In the genomic region with DNA sequence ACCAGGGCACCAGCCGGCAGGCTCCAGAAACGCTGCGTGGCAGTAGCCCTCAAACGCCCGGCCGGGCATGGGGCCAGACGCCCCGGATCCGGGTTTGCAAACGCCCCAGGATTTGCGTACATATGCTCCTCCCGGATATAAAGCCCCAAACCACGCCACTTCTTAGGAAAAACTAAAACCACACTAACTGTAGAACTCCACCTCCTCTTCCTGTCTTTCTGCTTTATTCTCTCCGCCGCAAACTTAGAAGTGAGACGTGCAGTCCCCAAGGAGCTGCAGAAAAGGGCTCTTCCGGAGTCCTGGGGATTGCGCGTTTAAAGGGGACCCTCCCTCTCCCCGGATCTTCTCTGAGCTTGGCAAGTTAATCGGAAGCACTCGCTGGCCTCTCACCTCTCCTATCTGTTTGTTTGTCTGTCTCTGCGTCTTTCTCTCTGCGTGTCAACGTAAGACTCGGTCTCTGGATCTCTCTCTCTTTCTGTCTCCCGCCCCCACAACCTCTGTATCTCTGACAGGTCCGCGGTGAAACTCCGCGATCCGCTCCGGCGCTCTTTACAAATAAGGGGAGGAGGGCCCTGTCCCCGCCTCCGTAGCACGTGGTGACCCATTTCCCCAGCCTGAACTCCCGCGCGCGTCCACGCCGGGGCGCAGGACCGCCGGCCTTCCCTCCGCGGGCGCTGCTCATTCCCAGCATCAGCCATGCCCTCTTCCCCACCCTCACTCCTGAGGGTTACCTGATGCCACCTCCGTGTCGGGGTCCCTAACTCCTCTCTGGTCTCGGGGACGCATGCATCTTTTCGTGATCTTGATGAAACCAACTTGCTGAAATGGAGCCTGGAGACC, we compare ENCODE assay signal across 8 cellular contexts. TPM values are rescaled to one million over a fixed set of nuclear protein-coding genes. Genes with fewer than 3 reads are reported as not detected.
DNase-seq lines count a peak whose midpoint lies in the region; ATAC-seq and TF ChIP-seq lines count a peak whose summit lies in the region.

A gene (minus strand): TSS at position 528 of the 840 bp plus-strand sequence. CDS start 820 bp downstream, outside the sequence.

- no peaks in the 10 kb centered on the region for H3K27me3 ChIP-seq in PC-9 (ENCODE audit: insufficient read depth, low read depth)
- H3K27me3 ChIP-seq in muscle layer of duodenum (ENCODE audit: low read depth, low read length), result no peaks in the 10 kb centered on the region

- 0 out of 2 replicates have a peak, but pooled peaks cover 5% of the 10 kb centered on the region for H3K79me2 ChIP-seq in PC-9 (ENCODE audit: low read depth)

- ATAC-seq in GM21528 (IDR thresholded peaks at IDR 0.05; ENCODE audit: low FRiP score, unreplicated experiment), result peak; percentile 85

- TSS peak; percentile 42 for BruUV-seq in PC-9 (replicated peaks; lab: Mats Ljungman, UMichigan)

- peak within 1 kb of the TSS; percentile 72 for H3K4me3 ChIP-seq in PC-9
- peak within 1 kb of the TSS; percentile 88 to 92 for H3K4me3 ChIP-seq in muscle layer of duodenum (ENCODE audit: low read depth in 1 of 2, low read length in 2 of 2)

- DNase-seq in DMS153 treated with DMSO at 0.1 percent for 48 hours (lab: John Stamatoyannopoulos, UW; ENCODE audit: unreplicated experiment), result peak; percentile 81
- DNase-seq in HuH-7.5 (ENCODE audit: low spot score), result peak; percentile 73
- peak; percentile 72 to 82 for DNase-seq in PC-9
- peak; percentile 85 for DNase-seq in activated T-cell treated with anti-CD3 and anti-CD28 coated beads, Interleukin-2, amount 50 U/mL, for 1 hour
- DNase-seq in erythroblast (lab: John Stamatoyannopoulos, UW), result peak; percentile 92 to 93
- DNase-seq in stimulated activated CD8-positive, alpha-beta memory T cell treated with anti-CD3 and anti-CD28 coated beads, Interleukin-7, amount 100 ng/mL, for 24 hours (ENCODE audit: low read depth), result peak; percentile 66

- POLR2A ChIA-PET in PC-9 (lab: Charles Lee; ENCODE audit: unreplicated experiment), result no interaction called here

- intact Hi-C loops in PC-9 (cut with micrococcal nuclease; ENCODE audit: unreplicated experiment), result loop anchor here (1.0 to 10.0 kb wide), 3 partner anchors 84 to 750 kb away; a partner anchor contains a TSS

- H3K4me2 ChIP-seq in PC-9, result peak within 1 kb of the TSS; percentile 94

- H3K9me2 ChIP-seq in PC-9 (ENCODE audit: insufficient read depth), result no peaks in the 10 kb centered on the region

- H3F3A ChIP-seq in PC-9 (ENCODE audit: insufficient read depth, low read depth), result no peaks in the 10 kb centered on the region

- H3K9me3 ChIP-seq in PC-9 (ENCODE audit: insufficient read depth, low read depth) (no peaks in the 10 kb centered on the region), muscle layer of duodenum (ENCODE audit: control insufficient read depth in 1 of 2, low read length in 2 of 2) (no peaks in the 10 kb centered on the region)

- H3K36me3 ChIP-seq in PC-9 (ENCODE audit: low read depth) (no peaks in the 10 kb centered on the region), muscle layer of duodenum (ENCODE audit: control insufficient read depth in 1 of 2, insufficient read depth in 2 of 2, low read length in 2 of 2) (no peaks in the 10 kb centered on the region)

- TF ChIP-seq CTCF in PC-9 (conservative IDR thresholded peaks at IDR 0.05), result peak; percentile 72

- H4K20me1 ChIP-seq in PC-9 (ENCODE audit: insufficient read depth), result no peaks in the 10 kb centered on the region

- H3K27ac ChIP-seq in PC-9 (no peak within 1 kb of the TSS), muscle layer of duodenum (ENCODE audit: low read length) (peak within 1 kb of the TSS; percentile 65)

- H3K4me1 ChIP-seq in PC-9 (replicated peaks; ENCODE audit: insufficient read depth), result peaks cover 15% of the 10 kb centered on the region; the same call in 1 of the 2 replicates
- peaks cover 0 to 7% of the 10 kb centered on the region in 2 donors for H3K4me1 ChIP-seq in muscle layer of duodenum (ENCODE audit: control insufficient read depth in 1 of 2, insufficient read depth in 2 of 2, low read length in 2 of 2)

- peak within 1 kb of the TSS; percentile 99 for H2AFZ ChIP-seq in PC-9

- CTCF ChIA-PET in PC-9 (lab: Charles Lee), result interaction anchor here (0.6 kb wide), 1 partner anchor 86 kb away, joined by 5 read pairs; no protein-coding TSS in a partner anchor

- peak; percentile 88 for TF ChIP-seq POLR2A in erythroblast (IDR thresholded peaks at IDR 0.05; ENCODE audit: low read length)

RNA-seq across cellular contexts. Expression of the gene that starts here (rescaled TPM):
- total RNA-seq in PC-9 (2021), result 11.6 and 14.5 TPM in 2 replicates
